16 cellular contexts compared by ENCODE assay signal in the genomic region with DNA sequence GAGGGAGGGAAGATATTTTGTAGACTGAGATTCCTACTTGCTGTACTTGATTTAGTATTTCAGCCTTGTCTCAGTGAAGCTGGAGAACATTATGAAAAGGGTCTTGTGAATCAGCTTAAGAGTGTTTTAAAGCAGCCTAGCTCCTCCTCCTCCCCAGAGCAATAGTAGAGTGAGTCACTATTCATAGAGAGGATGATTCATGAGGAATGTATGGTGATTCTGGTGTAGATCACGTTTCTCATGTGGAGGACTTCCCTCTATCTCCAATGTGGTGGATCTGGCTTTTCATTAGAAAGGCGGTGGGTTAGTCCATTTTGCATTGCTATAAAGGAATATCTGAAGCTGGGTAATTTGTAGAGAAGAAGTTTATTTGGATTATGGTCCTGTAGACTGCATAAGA.
A peak's percentile ranks its signal among the peaks of the same experiment; 100 is the strongest.
DNase-seq lines count a peak whose midpoint lies in the region; ATAC-seq and TF ChIP-seq lines count a peak whose summit lies in the region.
"Had no signal": no experiment of that assay in that cellular context is flagged by ENCODE, and none has a peak within 500 bp of the region (broad histone marks: within the 10 kb centered on the region; RNA-seq: fewer than 3 reads in every experiment).

No MANE protein-coding gene starts in this region.

- no peak overlapping the region for H3K4ac ChIP-seq in IMR-90 (ENCODE audit: low read depth, low read length)

- no peak overlapping the region for H3K56ac ChIP-seq in IMR-90 (ENCODE audit: extremely low read depth, insufficient read depth, low read length)

- H3K27ac ChIP-seq in IMR-90 (ENCODE audit: insufficient read depth, low read length), result no peak overlapping the region
- no peak overlapping the region for H3K27ac ChIP-seq in neural progenitor cell

- peaks cover 4% of the 10 kb centered on the region for H3K27me3 Mint-ChIP-seq in brain
- peaks cover 2% of the 10 kb centered on the region for H3K27me3 Mint-ChIP-seq in neural progenitor cell (ENCODE audit: insufficient read depth, low read depth)
- H3K27me3 Mint-ChIP-seq: activated CD4-positive, alpha-beta memory T cell treated with anti-CD3 and anti-CD28 coated beads, Interleukin-2, amount 10 ng/mL, durations not matched to agents 7 days and 5 days; activated naive CD8-positive, alpha-beta T cell treated with anti-CD3 and anti-CD28 coated beads, Interleukin-2, amount 50 U/mL, for 24 hours had no signal

- BruUV-seq in IMR-90 (replicated peaks; lab: Mats Ljungman, UMichigan), result no TSS peak

- CTCF ChIA-PET in IMR-90 (lab: Yijun Ruan, JAX), result no interaction called here

- ATAC-seq in IMR-90 (ENCODE audit: low read depth) (peak; percentile 99), HG02870 (IDR thresholded peaks at IDR 0.05; ENCODE audit: unreplicated experiment) (no peak), HG03159 (IDR thresholded peaks at IDR 0.05; ENCODE audit: unreplicated experiment) (no peak)
- ATAC-seq: activated naive CD8-positive, alpha-beta T cell treated with anti-CD3 and anti-CD28 coated beads, Interleukin-2, amount 50 U/mL, for 24 hours; stimulated activated naive CD8-positive, alpha-beta T cell treated with anti-CD3 and anti-CD28 coated beads, Interleukin-15, Interleukin-2, amounts not matched to agents 100 U/mL and 50 U/mL, for 24 hours had no signal

- H3K4me1 ChIP-seq in IMR-90 (ENCODE audit: control insufficient read depth, insufficient read depth, low read length) (peaks cover 3% of the 10 kb centered on the region; the same call in 1 of the 2 replicates), neural progenitor cell (no peaks in the 10 kb centered on the region)

- POLR2A ChIA-PET in IMR-90 (lab: Charles Lee; ENCODE audit: unreplicated experiment), result no interaction called here

- H3K79me1 ChIP-seq in IMR-90 (ENCODE audit: low read depth in 1 of 2, low read length in 2 of 2), result no peaks in the 10 kb centered on the region

- no peak for TF ChIP-seq POLR2A in IMR-90 (IDR thresholded peaks at IDR 0.05; ENCODE audit: low read depth, low read length)

- no peak overlapping the region for H3K9ac ChIP-seq in IMR-90 (ENCODE audit: low read depth, low read length)
- H3K9ac ChIP-seq in neural progenitor cell, result no peak overlapping the region

- no peaks in the 10 kb centered on the region for H3K27me3 ChIP-seq in IMR-90 (ENCODE audit: control insufficient read depth, insufficient read depth, low read length)
- no peaks in the 10 kb centered on the region for H3K27me3 ChIP-seq in neural progenitor cell

- intact Hi-C loops in IMR-90 (cut with micrococcal nuclease), result loop anchor here (5.0 kb wide), 1 partner anchor 469 kb away; no protein-coding TSS in a partner anchor

- H3K23ac ChIP-seq in IMR-90 (ENCODE audit: low read depth, low read length), result no peak overlapping the region

- H4K8ac ChIP-seq in IMR-90 (ENCODE audit: low read depth in 2 of 2, low read length in 2 of 2), result no peak overlapping the region

- no peak overlapping the region for H2AFZ ChIP-seq in IMR-90 (replicated peaks; ENCODE audit: low read length, poor library complexity)
- H2AFZ ChIP-seq in neural progenitor cell (replicated peaks), result no peak overlapping the region

- peak overlapping the region in 1 of 5 experiments; percentile 15 for H3K4me3 Mint-ChIP-seq in brain
- no peak overlapping the region for H3K4me3 Mint-ChIP-seq in neural progenitor cell
- H3K4me3 Mint-ChIP-seq: activated CD4-positive, alpha-beta memory T cell treated with anti-CD3 and anti-CD28 coated beads, Interleukin-2, amount 10 ng/mL, durations not matched to agents 7 days and 5 days; activated naive CD8-positive, alpha-beta T cell treated with anti-CD3 and anti-CD28 coated beads, Interleukin-2, amount 50 U/mL, for 24 hours; H9 had no signal

- H3K9me3 ChIP-seq in IMR-90 (ENCODE audit: control insufficient read depth, insufficient read depth, low read length), result peaks cover 4% of the 10 kb centered on the region
- H3K9me3 ChIP-seq in neural progenitor cell (ENCODE audit: low read depth), result no peaks in the 10 kb centered on the region

- H4K5ac ChIP-seq in IMR-90 (ENCODE audit: low read depth, low read length), result no peak overlapping the region

- H4K20me1 ChIP-seq in IMR-90 (ENCODE audit: insufficient read depth, low read length) (no peaks in the 10 kb centered on the region), neural progenitor cell (ENCODE audit: low read depth) (no peaks in the 10 kb centered on the region)

- WGBS in IMR-90 (ENCODE audit: extremely low coverage in 2 of 2, insufficient read length in 1 of 2), 2 experiments, result no CpG with 5 or more reads among the region's 2 CpGs

- in situ Hi-C loops in IMR-90 (cut with MboI; ENCODE audit: low sequenced_read_pairs), result no loop called here

- TF ChIP-seq RAD21 in IMR-90 (IDR thresholded peaks at IDR 0.05; ENCODE audit: low read length), result no peak

- no peak overlapping the region for H2AK5ac ChIP-seq in IMR-90 (ENCODE audit: low read depth, low read length)

- peak; percentile 20 for DNase-seq in AG09319 (ENCODE audit: extremely low read depth, low read depth)
- peak; percentile 88 for DNase-seq in IMR-90
- DNase-seq in kidney glomerular epithelial cell (lab: John Stamatoyannopoulos, UW), result peak; percentile 37
- DNase-seq in neural progenitor cell (ENCODE audit: low spot score), result no peak
- no peak for DNase-seq in NCI-H187 (lab: John Stamatoyannopoulos, UW)
- DNase-seq: activated CD4-positive, alpha-beta memory T cell treated with anti-CD3 and anti-CD28 coated beads, Interleukin-2, amount 10 ng/mL, durations not matched to agents 7 days and 5 days; activated naive CD8-positive, alpha-beta T cell treated with anti-CD3 and anti-CD28 coated beads, Interleukin-2, amount 50 U/mL, for 24 hours; H9; kidney; MM.1S; NCI-H524 treated with DMSO at 0.1 percent for 48 hours; occipital lobe; stimulated activated naive CD8-positive, alpha-beta T cell treated with anti-CD3 and anti-CD28 coated beads, Interleukin-15, Interleukin-2, amounts not matched to agents 100 U/mL and 50 U/mL, for 24 hours had no signal

- no peak for TF ChIP-seq CTCF in AG09319 (IDR thresholded peaks at IDR 0.05; ENCODE audit: low read depth, low read length)
- TF ChIP-seq CTCF in IMR-90 (conservative IDR thresholded peaks at IDR 0.05; ENCODE audit: low read depth, low read length), result no peak
- no peak for TF ChIP-seq CTCF in brain (conservative IDR thresholded peaks at IDR 0.05)
- TF ChIP-seq CTCF in neural progenitor cell (IDR thresholded peaks at IDR 0.05), result no peak

- H2BK5ac ChIP-seq in IMR-90 (ENCODE audit: low read depth, low read length, poor library complexity, severe bottlenecking), result peak overlapping the region; percentile 71

- H3K36me3 ChIP-seq in IMR-90 (ENCODE audit: control insufficient read depth, insufficient read depth, low read length), result no peaks in the 10 kb centered on the region
- no peaks in the 10 kb centered on the region for H3K36me3 ChIP-seq in neural progenitor cell

- peaks cover 34% of the 10 kb centered on the region for H3K4me1 Mint-ChIP-seq in brain
- peaks cover 4% of the 10 kb centered on the region for H3K4me1 Mint-ChIP-seq in neural progenitor cell
- H3K4me1 Mint-ChIP-seq: activated CD4-positive, alpha-beta memory T cell treated with anti-CD3 and anti-CD28 coated beads, Interleukin-2, amount 10 ng/mL, durations not matched to agents 7 days and 5 days; activated naive CD8-positive, alpha-beta T cell treated with anti-CD3 and anti-CD28 coated beads, Interleukin-2, amount 50 U/mL, for 24 hours had no signal

- H3K4me2 ChIP-seq in IMR-90 (ENCODE audit: low read depth, low read length) (0 out of 2 replicates have a peak overlapping the region, but pooled peaks have one; percentile 11), neural progenitor cell (no peak overlapping the region)

- H3K14ac ChIP-seq in IMR-90 (replicated peaks; ENCODE audit: low read depth, low read length), result no peak overlapping the region

- H3K27ac Mint-ChIP-seq in brain (peak overlapping the region in 4 of 5 experiments; percentile 7 to 82 (median 20)), neural progenitor cell (no peak overlapping the region)
- H3K27ac Mint-ChIP-seq: activated CD4-positive, alpha-beta memory T cell treated with anti-CD3 and anti-CD28 coated beads, Interleukin-2, amount 10 ng/mL, durations not matched to agents 7 days and 5 days; activated naive CD8-positive, alpha-beta T cell treated with anti-CD3 and anti-CD28 coated beads, Interleukin-2, amount 50 U/mL, for 24 hours had no signal

- H3K9me3 Mint-ChIP-seq in brain (peaks cover 0 to 8% (median 3%) of the 10 kb centered on the region in 5 experiments), neural progenitor cell (peaks cover 2% of the 10 kb centered on the region)

- 0 out of 2 replicates have a peak overlapping the region, but pooled peaks have one; percentile 16 for H2BK120ac ChIP-seq in IMR-90 (ENCODE audit: low read depth, low read length)

- no peak overlapping the region for H4K91ac ChIP-seq in IMR-90 (ENCODE audit: insufficient read depth, low read depth, low read length)

- H3K36me3 Mint-ChIP-seq in brain, result no peaks in the 10 kb centered on the region
- H3K36me3 Mint-ChIP-seq in neural progenitor cell, result no peaks in the 10 kb centered on the region

- 0 out of 2 replicates have a peak, but pooled peaks cover 3% of the 10 kb centered on the region for H3K9me1 ChIP-seq in IMR-90 (ENCODE audit: insufficient read depth, low read length)

- H3K4me3 ChIP-seq in IMR-90 (ENCODE audit: insufficient read depth, low read depth, low read length) (no peak overlapping the region), neural progenitor cell (no peak overlapping the region)

- no peak overlapping the region for H2AK9ac ChIP-seq in IMR-90 (replicated peaks; ENCODE audit: low read depth, low read length, poor library complexity)

- H2BK20ac ChIP-seq in IMR-90 (ENCODE audit: low read depth, low read length), result 0 out of 2 replicates have a peak overlapping the region, but pooled peaks have one; percentile 35

- dilution Hi-C loops in IMR-90 (cut with HindIII; ENCODE audit: low sequenced_read_pairs, unreplicated experiment), result no loop called here

- H2BK15ac ChIP-seq in IMR-90 (ENCODE audit: low read depth, low read length), result no peak overlapping the region

- H3F3A ChIP-seq in neural progenitor cell (ENCODE audit: low read depth), result no peaks in the 10 kb centered on the region

- H3K79me2 ChIP-seq in neural progenitor cell (ENCODE audit: low read depth), result no peaks in the 10 kb centered on the region

- H3K18ac ChIP-seq in IMR-90 (ENCODE audit: low read depth, low read length), result peak overlapping the region; percentile 9; the same call in 1 of the 2 replicates

TF ChIP-seq in IMR-90, 13 proteins besides CTCF, POLR2A, EP300 and RAD21 (continues in another document):
- no peak for TF ChIP-seq RFX5 (IDR thresholded peaks at IDR 0.05; ENCODE audit: low read depth, low read length)
- no peak for TF ChIP-seq CEBPB (IDR thresholded peaks at IDR 0.05; ENCODE audit: low read depth, low read length)
- TF ChIP-seq BHLHE40 (IDR thresholded peaks at IDR 0.05; ENCODE audit: low read depth, low read length), result peak; percentile 97
- TF ChIP-seq SMC3 (IDR thresholded peaks at IDR 0.05; ENCODE audit: low read depth, low read length), result no peak

Comparison
In these comparisons a context has a peak if more than half of its experiments do, and no peak if none do; other contexts are left out.
1. DNase-seq: peak in AG09319 (single experiment), IMR-90 (single experiment) and kidney glomerular epithelial cell (single experiment); none in neural progenitor cell (single experiment) and NCI-H187 (0 of 2).